1 cellular context compared by ENCODE assay signal in the genomic region with DNA sequence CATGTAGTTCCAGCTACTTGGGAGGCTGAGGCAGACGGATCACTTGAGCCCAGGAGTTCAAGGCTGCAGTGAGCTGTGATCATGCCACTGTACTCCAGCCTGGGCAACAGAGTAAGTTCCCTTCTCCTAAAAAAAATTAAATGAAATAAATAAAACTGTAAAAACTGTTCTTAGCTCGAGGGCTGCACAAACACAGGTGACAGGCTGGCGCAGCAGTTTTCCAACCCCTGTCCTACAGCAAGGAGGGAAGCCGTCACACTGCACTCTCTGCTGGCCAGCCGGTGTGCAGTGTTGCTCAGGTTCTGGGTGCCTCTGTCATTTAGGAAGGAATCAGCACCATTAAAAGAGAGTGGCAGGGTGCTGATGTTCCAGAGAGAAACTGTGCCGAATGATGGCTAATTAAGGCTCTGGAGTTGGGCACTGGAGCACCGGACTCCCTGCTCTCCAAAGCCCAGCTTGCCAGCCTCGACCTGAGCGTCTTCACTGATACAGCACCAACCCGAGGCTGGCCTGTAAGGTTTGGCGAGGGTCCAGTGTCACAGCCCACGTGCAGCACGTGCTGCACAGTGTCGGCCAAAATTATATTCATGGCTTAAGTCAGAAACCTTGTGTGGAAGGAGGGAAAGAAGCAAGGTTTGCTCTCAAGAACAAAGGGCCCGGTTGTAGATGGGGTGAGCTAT.
TF ChIP-seq lines count a peak whose summit lies in the region.

No MANE protein-coding gene starts in this region.

TF ChIP-seq in K562, 482 proteins besides CTCF, POLR2A, EP300 and RAD21 (continues in another document):
- TF ChIP-seq ZBED1 (IDR thresholded peaks at IDR 0.05) (no peak), ARNT (IDR thresholded peaks at IDR 0.05) (no peak), CSDE1 (IDR thresholded peaks at IDR 0.05) (no peak), BHLHE40 (IDR thresholded peaks at IDR 0.05; ENCODE audit: low read length) (0 out of 2 replicates have a peak, but pooled peaks have one; percentile 24), ARHGAP35 (IDR thresholded peaks at IDR 0.05; ENCODE audit: partially characterized antibody) (no peak), HSF4 (CRISPR knock-in tag; IDR thresholded peaks at IDR 0.05; ENCODE audit: borderline replicate concordance) (no peak), ZNF77 (CRISPR knock-in tag; IDR thresholded peaks at IDR 0.05) (no peak), POLR2AphosphoS2 (IDR thresholded peaks at IDR 0.05; ENCODE audit: low read length) (no peak), NFIC (IDR thresholded peaks at IDR 0.05) (0 out of 2 replicates have a peak, but pooled peaks have one; percentile 10), MYBL2 (IDR thresholded peaks at IDR 0.05; ENCODE audit: low read depth) (no peak), MYBL2 (CRISPR knock-in tag; IDR thresholded peaks at IDR 0.05; ENCODE audit: borderline replicate concordance) (no peak)
- TF ChIP-seq, protein P1, sequence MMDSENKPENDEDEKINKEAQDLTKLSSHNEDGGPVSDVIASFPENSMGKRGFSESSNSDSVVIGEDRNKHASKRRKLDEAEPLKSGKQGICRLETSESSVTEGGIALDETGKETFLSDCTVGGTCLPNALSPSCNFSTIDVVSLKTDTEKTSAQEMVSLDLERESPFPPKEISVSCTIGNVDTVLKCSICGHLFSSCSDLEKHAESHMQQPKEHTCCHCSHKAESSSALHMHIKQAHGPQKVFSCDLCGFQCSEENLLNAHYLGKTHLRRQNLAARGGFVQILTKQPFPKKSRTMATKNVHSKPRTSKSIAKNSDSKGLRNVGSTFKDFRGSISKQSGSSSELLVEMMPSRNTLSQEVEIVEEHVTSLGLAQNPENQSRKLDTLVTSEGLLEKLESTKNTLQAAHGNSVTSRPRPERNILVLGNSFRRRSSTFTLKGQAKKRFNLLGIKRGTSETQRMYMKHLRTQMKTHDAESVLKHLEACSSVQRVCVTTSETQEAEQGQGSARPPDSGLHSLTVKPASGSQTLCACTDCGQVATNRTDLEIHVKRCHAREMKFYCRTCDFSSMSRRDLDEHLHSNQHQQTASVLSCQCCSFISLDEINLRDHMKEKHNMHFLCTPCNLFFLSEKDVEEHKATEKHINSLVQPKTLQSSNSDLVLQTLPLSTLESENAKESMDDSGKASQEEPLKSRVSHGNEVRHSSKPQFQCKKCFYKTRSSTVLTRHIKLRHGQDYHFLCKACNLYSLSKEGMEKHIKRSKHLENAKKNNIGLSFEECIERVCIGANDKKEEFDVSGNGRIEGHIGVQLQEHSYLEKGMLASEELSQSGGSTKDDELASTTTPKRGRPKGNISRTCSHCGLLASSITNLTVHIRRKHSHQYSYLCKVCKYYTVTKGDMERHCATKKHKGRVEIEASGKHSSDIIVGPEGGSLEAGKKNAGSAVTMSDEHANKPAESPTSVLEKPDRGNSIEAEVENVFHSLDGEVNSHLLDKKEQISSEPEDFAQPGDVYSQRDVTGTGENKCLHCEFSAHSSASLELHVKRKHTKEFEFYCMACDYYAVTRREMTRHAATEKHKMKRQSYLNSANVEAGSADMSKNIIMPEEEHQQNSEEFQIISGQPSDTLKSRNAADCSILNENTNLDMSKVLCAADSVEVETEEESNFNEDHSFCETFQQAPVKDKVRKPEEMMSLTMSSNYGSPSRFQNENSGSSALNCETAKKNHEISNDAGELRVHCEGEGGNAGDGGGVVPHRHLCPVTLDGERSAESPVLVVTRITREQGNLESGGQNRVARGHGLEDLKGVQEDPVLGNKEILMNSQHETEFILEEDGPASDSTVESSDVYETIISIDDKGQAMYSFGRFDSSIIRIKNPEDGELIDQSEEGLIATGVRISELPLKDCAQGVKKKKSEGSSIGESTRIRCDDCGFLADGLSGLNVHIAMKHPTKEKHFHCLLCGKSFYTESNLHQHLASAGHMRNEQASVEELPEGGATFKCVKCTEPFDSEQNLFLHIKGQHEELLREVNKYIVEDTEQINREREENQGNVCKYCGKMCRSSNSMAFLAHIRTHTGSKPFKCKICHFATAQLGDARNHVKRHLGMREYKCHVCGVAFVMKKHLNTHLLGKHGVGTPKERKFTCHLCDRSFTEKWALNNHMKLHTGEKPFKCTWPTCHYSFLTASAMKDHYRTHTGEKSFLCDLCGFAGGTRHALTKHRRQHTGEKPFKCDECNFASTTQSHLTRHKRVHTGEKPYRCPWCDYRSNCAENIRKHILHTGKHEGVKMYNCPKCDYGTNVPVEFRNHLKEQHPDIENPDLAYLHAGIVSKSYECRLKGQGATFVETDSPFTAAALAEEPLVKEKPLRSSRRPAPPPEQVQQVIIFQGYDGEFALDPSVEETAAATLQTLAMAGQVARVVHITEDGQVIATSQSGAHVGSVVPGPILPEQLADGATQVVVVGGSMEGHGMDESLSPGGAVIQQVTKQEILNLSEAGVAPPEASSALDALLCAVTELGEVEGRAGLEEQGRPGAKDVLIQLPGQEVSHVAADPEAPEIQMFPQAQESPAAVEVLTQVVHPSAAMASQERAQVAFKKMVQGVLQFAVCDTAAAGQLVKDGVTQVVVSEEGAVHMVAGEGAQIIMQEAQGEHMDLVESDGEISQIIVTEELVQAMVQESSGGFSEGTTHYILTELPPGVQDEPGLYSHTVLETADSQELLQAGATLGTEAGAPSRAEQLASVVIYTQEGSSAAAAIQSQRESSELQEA (IDR thresholded peaks at IDR 0.05; ENCODE audit: low read depth) = no peak
- TF ChIP-seq, protein P2, sequence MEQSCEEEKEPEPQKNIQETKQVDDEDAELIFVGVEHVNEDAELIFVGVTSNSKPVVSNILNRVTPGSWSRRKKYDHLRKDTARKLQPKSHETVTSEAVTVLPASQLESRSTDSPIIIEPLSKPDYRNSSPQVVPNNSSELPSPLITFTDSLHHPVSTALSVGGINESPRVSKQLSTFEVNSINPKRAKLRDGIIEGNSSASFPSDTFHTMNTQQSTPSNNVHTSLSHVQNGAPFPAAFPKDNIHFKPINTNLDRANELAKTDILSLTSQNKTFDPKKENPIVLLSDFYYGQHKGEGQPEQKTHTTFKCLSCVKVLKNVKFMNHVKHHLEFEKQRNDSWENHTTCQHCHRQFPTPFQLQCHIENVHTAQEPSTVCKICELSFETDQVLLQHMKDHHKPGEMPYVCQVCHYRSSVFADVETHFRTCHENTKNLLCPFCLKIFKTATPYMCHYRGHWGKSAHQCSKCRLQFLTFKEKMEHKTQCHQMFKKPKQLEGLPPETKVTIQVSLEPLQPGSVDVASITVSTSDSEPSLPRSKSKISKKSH (CRISPR knock-in tag; IDR thresholded peaks at IDR 0.05) = no peak
- TF ChIP-seq, protein P3, sequence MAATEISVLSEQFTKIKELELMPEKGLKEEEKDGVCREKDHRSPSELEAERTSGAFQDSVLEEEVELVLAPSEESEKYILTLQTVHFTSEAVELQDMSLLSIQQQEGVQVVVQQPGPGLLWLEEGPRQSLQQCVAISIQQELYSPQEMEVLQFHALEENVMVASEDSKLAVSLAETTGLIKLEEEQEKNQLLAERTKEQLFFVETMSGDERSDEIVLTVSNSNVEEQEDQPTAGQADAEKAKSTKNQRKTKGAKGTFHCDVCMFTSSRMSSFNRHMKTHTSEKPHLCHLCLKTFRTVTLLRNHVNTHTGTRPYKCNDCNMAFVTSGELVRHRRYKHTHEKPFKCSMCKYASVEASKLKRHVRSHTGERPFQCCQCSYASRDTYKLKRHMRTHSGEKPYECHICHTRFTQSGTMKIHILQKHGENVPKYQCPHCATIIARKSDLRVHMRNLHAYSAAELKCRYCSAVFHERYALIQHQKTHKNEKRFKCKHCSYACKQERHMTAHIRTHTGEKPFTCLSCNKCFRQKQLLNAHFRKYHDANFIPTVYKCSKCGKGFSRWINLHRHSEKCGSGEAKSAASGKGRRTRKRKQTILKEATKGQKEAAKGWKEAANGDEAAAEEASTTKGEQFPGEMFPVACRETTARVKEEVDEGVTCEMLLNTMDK (IDR thresholded peaks at IDR 0.05; ENCODE audit: borderline replicate concordance, insufficient read depth, low read depth, low read length, poor library complexity, severe bottlenecking) = no peak
- TF ChIP-seq, protein P4, sequence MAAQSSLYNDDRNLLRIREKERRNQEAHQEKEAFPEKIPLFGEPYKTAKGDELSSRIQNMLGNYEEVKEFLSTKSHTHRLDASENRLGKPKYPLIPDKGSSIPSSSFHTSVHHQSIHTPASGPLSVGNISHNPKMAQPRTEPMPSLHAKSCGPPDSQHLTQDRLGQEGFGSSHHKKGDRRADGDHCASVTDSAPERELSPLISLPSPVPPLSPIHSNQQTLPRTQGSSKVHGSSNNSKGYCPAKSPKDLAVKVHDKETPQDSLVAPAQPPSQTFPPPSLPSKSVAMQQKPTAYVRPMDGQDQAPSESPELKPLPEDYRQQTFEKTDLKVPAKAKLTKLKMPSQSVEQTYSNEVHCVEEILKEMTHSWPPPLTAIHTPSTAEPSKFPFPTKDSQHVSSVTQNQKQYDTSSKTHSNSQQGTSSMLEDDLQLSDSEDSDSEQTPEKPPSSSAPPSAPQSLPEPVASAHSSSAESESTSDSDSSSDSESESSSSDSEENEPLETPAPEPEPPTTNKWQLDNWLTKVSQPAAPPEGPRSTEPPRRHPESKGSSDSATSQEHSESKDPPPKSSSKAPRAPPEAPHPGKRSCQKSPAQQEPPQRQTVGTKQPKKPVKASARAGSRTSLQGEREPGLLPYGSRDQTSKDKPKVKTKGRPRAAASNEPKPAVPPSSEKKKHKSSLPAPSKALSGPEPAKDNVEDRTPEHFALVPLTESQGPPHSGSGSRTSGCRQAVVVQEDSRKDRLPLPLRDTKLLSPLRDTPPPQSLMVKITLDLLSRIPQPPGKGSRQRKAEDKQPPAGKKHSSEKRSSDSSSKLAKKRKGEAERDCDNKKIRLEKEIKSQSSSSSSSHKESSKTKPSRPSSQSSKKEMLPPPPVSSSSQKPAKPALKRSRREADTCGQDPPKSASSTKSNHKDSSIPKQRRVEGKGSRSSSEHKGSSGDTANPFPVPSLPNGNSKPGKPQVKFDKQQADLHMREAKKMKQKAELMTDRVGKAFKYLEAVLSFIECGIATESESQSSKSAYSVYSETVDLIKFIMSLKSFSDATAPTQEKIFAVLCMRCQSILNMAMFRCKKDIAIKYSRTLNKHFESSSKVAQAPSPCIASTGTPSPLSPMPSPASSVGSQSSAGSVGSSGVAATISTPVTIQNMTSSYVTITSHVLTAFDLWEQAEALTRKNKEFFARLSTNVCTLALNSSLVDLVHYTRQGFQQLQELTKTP (IDR thresholded peaks at IDR 0.05; ENCODE audit: low read depth in 1 of 2, partially characterized antibody in 2 of 2) = no peak
- TF ChIP-seq, protein P5, sequence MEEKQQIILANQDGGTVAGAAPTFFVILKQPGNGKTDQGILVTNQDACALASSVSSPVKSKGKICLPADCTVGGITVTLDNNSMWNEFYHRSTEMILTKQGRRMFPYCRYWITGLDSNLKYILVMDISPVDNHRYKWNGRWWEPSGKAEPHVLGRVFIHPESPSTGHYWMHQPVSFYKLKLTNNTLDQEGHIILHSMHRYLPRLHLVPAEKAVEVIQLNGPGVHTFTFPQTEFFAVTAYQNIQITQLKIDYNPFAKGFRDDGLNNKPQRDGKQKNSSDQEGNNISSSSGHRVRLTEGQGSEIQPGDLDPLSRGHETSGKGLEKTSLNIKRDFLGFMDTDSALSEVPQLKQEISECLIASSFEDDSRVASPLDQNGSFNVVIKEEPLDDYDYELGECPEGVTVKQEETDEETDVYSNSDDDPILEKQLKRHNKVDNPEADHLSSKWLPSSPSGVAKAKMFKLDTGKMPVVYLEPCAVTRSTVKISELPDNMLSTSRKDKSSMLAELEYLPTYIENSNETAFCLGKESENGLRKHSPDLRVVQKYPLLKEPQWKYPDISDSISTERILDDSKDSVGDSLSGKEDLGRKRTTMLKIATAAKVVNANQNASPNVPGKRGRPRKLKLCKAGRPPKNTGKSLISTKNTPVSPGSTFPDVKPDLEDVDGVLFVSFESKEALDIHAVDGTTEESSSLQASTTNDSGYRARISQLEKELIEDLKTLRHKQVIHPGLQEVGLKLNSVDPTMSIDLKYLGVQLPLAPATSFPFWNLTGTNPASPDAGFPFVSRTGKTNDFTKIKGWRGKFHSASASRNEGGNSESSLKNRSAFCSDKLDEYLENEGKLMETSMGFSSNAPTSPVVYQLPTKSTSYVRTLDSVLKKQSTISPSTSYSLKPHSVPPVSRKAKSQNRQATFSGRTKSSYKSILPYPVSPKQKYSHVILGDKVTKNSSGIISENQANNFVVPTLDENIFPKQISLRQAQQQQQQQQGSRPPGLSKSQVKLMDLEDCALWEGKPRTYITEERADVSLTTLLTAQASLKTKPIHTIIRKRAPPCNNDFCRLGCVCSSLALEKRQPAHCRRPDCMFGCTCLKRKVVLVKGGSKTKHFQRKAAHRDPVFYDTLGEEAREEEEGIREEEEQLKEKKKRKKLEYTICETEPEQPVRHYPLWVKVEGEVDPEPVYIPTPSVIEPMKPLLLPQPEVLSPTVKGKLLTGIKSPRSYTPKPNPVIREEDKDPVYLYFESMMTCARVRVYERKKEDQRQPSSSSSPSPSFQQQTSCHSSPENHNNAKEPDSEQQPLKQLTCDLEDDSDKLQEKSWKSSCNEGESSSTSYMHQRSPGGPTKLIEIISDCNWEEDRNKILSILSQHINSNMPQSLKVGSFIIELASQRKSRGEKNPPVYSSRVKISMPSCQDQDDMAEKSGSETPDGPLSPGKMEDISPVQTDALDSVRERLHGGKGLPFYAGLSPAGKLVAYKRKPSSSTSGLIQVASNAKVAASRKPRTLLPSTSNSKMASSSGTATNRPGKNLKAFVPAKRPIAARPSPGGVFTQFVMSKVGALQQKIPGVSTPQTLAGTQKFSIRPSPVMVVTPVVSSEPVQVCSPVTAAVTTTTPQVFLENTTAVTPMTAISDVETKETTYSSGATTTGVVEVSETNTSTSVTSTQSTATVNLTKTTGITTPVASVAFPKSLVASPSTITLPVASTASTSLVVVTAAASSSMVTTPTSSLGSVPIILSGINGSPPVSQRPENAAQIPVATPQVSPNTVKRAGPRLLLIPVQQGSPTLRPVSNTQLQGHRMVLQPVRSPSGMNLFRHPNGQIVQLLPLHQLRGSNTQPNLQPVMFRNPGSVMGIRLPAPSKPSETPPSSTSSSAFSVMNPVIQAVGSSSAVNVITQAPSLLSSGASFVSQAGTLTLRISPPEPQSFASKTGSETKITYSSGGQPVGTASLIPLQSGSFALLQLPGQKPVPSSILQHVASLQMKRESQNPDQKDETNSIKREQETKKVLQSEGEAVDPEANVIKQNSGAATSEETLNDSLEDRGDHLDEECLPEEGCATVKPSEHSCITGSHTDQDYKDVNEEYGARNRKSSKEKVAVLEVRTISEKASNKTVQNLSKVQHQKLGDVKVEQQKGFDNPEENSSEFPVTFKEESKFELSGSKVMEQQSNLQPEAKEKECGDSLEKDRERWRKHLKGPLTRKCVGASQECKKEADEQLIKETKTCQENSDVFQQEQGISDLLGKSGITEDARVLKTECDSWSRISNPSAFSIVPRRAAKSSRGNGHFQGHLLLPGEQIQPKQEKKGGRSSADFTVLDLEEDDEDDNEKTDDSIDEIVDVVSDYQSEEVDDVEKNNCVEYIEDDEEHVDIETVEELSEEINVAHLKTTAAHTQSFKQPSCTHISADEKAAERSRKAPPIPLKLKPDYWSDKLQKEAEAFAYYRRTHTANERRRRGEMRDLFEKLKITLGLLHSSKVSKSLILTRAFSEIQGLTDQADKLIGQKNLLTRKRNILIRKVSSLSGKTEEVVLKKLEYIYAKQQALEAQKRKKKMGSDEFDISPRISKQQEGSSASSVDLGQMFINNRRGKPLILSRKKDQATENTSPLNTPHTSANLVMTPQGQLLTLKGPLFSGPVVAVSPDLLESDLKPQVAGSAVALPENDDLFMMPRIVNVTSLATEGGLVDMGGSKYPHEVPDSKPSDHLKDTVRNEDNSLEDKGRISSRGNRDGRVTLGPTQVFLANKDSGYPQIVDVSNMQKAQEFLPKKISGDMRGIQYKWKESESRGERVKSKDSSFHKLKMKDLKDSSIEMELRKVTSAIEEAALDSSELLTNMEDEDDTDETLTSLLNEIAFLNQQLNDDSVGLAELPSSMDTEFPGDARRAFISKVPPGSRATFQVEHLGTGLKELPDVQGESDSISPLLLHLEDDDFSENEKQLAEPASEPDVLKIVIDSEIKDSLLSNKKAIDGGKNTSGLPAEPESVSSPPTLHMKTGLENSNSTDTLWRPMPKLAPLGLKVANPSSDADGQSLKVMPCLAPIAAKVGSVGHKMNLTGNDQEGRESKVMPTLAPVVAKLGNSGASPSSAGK (IDR thresholded peaks at IDR 0.05) = peak; percentile 26; the same call in 1 of the 2 replicates
